ENCODE assay signal across 9 cellular contexts in genomic region chr12:9813821-9814798, GRCh38. TPM values are rescaled to one million over a fixed set of nuclear protein-coding genes. Genes with fewer than 3 reads are reported as not detected.
DNase-seq lines count a peak whose midpoint lies in the region; ATAC-seq, FAIRE-seq and TF ChIP-seq lines count a peak whose summit lies in the region.
"Had no signal": no experiment of that assay in that cellular context is flagged by ENCODE, and none has a peak within 500 bp of the region (broad histone marks: within the 10 kb centered on the region; RNA-seq: fewer than 3 reads in every experiment).

No MANE protein-coding gene starts in this region.

- H3K27me3 Mint-ChIP-seq in astrocyte (ENCODE audit: low read depth, unreplicated experiment), result no peaks in the 10 kb centered on the region

- no peaks in the 10 kb centered on the region for H3K4me1 Mint-ChIP-seq in astrocyte (ENCODE audit: low read depth, unreplicated experiment)

- TF ChIP-seq POLR2A in spleen (IDR thresholded peaks at IDR 0.05), result no peak

- WGBS in iPS DF 6.9 (ENCODE audit: insufficient coverage, insufficient read length), result no CpG with 5 or more reads among the region's 32 CpGs
- 29 to 58% (median 33%) methylated on average over 19 to 32 of the region's 32 CpGs for WGBS in spleen, 5 donors

- peak; percentile 81 for ATAC-seq in GM21737 (IDR thresholded peaks at IDR 0.05; ENCODE audit: unreplicated experiment)

- H2AFZ ChIP-seq in KMS-11 (ENCODE audit: low read depth), result peak overlapping the region; percentile 68
- peak overlapping the region; percentile 73 for H2AFZ ChIP-seq in astrocyte (ENCODE audit: low read depth, low read length)

- no peaks in the 10 kb centered on the region for H3K9me3 ChIP-seq in astrocyte (ENCODE audit: insufficient read depth, low read depth, low read length)
- H3K9me3 ChIP-seq in iPS DF 6.9 (ENCODE audit: control insufficient read depth, insufficient read depth, low read length), result no peaks in the 10 kb centered on the region
- H3K9me3 ChIP-seq in spleen, result no peaks in the 10 kb centered on the region

- TF ChIP-seq CTCF in KMS-11 (conservative IDR thresholded peaks at IDR 0.05; ENCODE audit: low read depth, low read length), result peak; percentile 79
- TF ChIP-seq CTCF in astrocyte (IDR thresholded peaks at IDR 0.05; ENCODE audit: insufficient read depth, low read depth, low read length), result peak; percentile 35
- peak; percentile 80 to 97 (median 95) for TF ChIP-seq CTCF in spleen (IDR thresholded peaks at IDR 0.05 in 8 of 11, conservative IDR thresholded peaks at IDR 0.05 in 3 of 11)

- H3K27me3 ChIP-seq in KMS-11 (ENCODE audit: insufficient read depth, low read depth) (no peaks in the 10 kb centered on the region), astrocyte (ENCODE audit: insufficient read depth, low read length) (peaks cover 3% of the 10 kb centered on the region), iPS DF 6.9 (ENCODE audit: control insufficient read depth, insufficient read depth, low read length) (no peaks in the 10 kb centered on the region), spleen (replicated peaks in 1 of 7) (peaks cover 0 to 11% (median 0%) of the 10 kb centered on the region in 7 donors)

- no peak overlapping the region for H3K4me3 Mint-ChIP-seq in astrocyte (ENCODE audit: unreplicated experiment)

- H3K9ac ChIP-seq in KMS-11, result no peak overlapping the region
- no peak overlapping the region for H3K9ac ChIP-seq in astrocyte (ENCODE audit: low read length)

- H4K20me1 ChIP-seq in KMS-11 (ENCODE audit: insufficient read depth) (no peaks in the 10 kb centered on the region), astrocyte (ENCODE audit: insufficient read depth, low read length) (no peaks in the 10 kb centered on the region)

- H3K4me2 ChIP-seq in KMS-11 (peak overlapping the region; percentile 47; the same call in 1 of the 2 replicates), astrocyte (ENCODE audit: low read length) (peak overlapping the region; percentile 68)

- H3K4me1 ChIP-seq in KMS-11 (ENCODE audit: low read depth, poor library complexity, severe bottlenecking), result no peaks in the 10 kb centered on the region
- no peaks in the 10 kb centered on the region for H3K4me1 ChIP-seq in astrocyte (ENCODE audit: insufficient read depth, low read length)
- no peaks in the 10 kb centered on the region for H3K4me1 ChIP-seq in iPS DF 6.9 (ENCODE audit: control insufficient read depth, insufficient read depth, low read length)
- peaks cover 0 to 37% (median 19%) of the 10 kb centered on the region in 6 donors for H3K4me1 ChIP-seq in spleen

- DNase-seq in EH (ENCODE audit: low read depth) (peak; percentile 45), T-helper 22 cell (ENCODE audit: low read depth) (peak; percentile 67), astrocyte (ENCODE audit: low read depth) (no peak), iPS DF 6.9 (ENCODE audit: low read depth, low spot score) (peak; percentile 66), spleen (peak; percentile 98), NCI-H2227 (lab: John Stamatoyannopoulos, UW; ENCODE audit: unreplicated experiment) (no peak)

- H3K79me2 ChIP-seq in KMS-11 (ENCODE audit: insufficient read depth, low read depth) (no peaks in the 10 kb centered on the region), astrocyte (ENCODE audit: insufficient read depth, low read length) (no peaks in the 10 kb centered on the region)

- H3K4me3 ChIP-seq in KMS-11 (IDR thresholded peaks at IDR 0.05; ENCODE audit: insufficient read depth, low read depth, low read length), result no peak overlapping the region
- H3K4me3 ChIP-seq in astrocyte (ENCODE audit: insufficient read depth, low read depth, low read length), result peak overlapping the region; percentile 28
- H3K4me3 ChIP-seq in iPS DF 6.9 (ENCODE audit: low read length), result peak overlapping the region; percentile 20; the same call in 1 of the 2 replicates
- H3K4me3 ChIP-seq in spleen, result peak overlapping the region; percentile 15 to 68 (median 34)

- H3K36me3 Mint-ChIP-seq in astrocyte (ENCODE audit: low read depth, unreplicated experiment), result no peaks in the 10 kb centered on the region

- no peak overlapping the region for H3K27ac Mint-ChIP-seq in astrocyte (ENCODE audit: unreplicated experiment)

- H3K36me3 ChIP-seq in KMS-11 (ENCODE audit: insufficient read depth) (no peaks in the 10 kb centered on the region), astrocyte (ENCODE audit: insufficient read depth, low read length) (no peaks in the 10 kb centered on the region), iPS DF 6.9 (ENCODE audit: control insufficient read depth, insufficient read depth, low read length) (no peaks in the 10 kb centered on the region), spleen (no peaks in the 10 kb centered on the region)

- intact Hi-C loops in spleen (cut with DNase I; ENCODE audit: low total_unique reads), result loop anchor here (2.0 kb wide), 1 partner anchor 111 kb away; no protein-coding TSS in a partner anchor

- no peaks in the 10 kb centered on the region for H3K9me3 Mint-ChIP-seq in astrocyte (ENCODE audit: unreplicated experiment)

- H3K27ac ChIP-seq in KMS-11 (no peak overlapping the region), astrocyte (ENCODE audit: low read depth, low read length) (no peak overlapping the region), iPS DF 6.9 (ENCODE audit: low read length) (no peak overlapping the region), spleen (peak overlapping the region in 6 of 8 donors; percentile 32 to 80 (median 59))

- no peak for FAIRE-seq in astrocyte (lab: Jason Lieb, UNC)

RNA-seq across cellular contexts. Expression of gene KLRF1, which starts 13.2 kb away (rescaled TPM):
- not detected in 2 replicates for total RNA-seq in astrocyte
- total RNA-seq in spleen, result 10 to 100 TPM in 4 of 7 donors, 1 to 10 TPM in 3; 7.9 to 22.6 (median 11.4) TPM
- 10 to 100 TPM in 1 of 3 donors, 1 to 10 TPM in 2; 8.4 to 10.2 (median 8.6) TPM for polyA plus RNA-seq in spleen
- polyA plus RNA-seq: neural cell had no signal

RNA-seq across cellular contexts. Expression of gene CD69, which starts 53.4 kb away (rescaled TPM):
- total RNA-seq in astrocyte (0.18 TPM in 1 of 2 replicates, not detected in the other), spleen (100 to 1,000 TPM in 1 of 7 donors, 10 to 100 TPM in 6; 29.5 to 123 (median 65.6) TPM)
- polyA plus RNA-seq in spleen, result 10 to 100 TPM; 49.2 to 71.6 (median 55.1) TPM

RNA-seq across cellular contexts. Expression of gene CLEC2B, which starts 55.0 kb away (rescaled TPM):
- total RNA-seq in astrocyte, result not detected in 2 replicates
- 10 to 100 TPM; 38.2 to 60.2 (median 55.8) TPM for total RNA-seq in spleen
- 10 to 100 TPM; 20.4 to 35.2 (median 25.8) TPM for polyA plus RNA-seq in spleen

Comparison
In these comparisons a context has a peak if more than half of its experiments do, and no peak if none do; other contexts are left out.
1. DNase-seq: peak in EH (single experiment), T-helper 22 cell (single experiment), iPS DF 6.9 (single experiment) and spleen (single experiment); none in astrocyte (single experiment) and NCI-H2227 (single experiment).
2. H3K27ac ChIP-seq: peak in spleen (6 of 8); none in KMS-11 (single experiment), astrocyte (single experiment) and iPS DF 6.9 (single experiment).
3. CTCF ChIP-seq: peak in every context shown above with its lines; median percentile 95 in spleen; 79 in KMS-11; 35 in astrocyte.
4. RNA of gene CD69, which starts 53.4 kb away (total RNA-seq): 29.5 to 123 TPM in spleen; 0.18 TPM in astrocyte; every median in the first group is over 10 times any median in the second.
5. RNA of gene CLEC2B, which starts 55.0 kb away (total RNA-seq): 38.2 to 60.2 TPM in spleen; not detected in astrocyte; every median in the first group is over 10 times any median in the second.